Comparison of ENCODE assay signal across 17 cellular contexts in the genomic region with DNA sequence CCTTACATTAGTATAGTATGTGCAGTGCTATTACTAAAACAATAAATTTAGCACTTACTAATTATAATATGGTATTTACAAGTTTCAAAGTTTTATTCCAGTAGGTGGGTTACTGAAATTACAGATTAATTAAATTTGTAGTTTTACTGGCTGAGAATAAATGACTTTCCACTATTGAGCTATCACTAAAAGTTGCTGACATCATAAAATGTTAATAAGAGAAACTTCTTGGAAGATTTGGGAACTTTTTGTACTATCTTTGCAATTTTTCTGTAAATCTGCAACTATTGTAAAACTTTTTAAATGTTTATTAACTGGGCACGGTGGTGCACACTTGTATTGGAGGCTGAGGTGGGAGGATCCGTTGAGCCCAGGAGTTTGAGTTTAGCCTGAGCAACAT.
DNase-seq lines count a peak whose midpoint lies in the region; ATAC-seq, FAIRE-seq and TF ChIP-seq lines count a peak whose summit lies in the region.
"Had no signal": no experiment of that assay in that cellular context is flagged by ENCODE, and none has a peak within 500 bp of the region (broad histone marks: within the 10 kb centered on the region; RNA-seq: fewer than 3 reads in every experiment).

No MANE protein-coding gene starts in this region.

- TF ChIP-seq CTCF in A549 (IDR thresholded peaks at IDR 0.05): no peak
- TF ChIP-seq CTCF in IMR-90 (conservative IDR thresholded peaks at IDR 0.05; ENCODE audit: low read depth, low read length): no peak
- no peak for TF ChIP-seq CTCF in transverse colon (IDR thresholded peaks at IDR 0.05)

- H3K18ac ChIP-seq in IMR-90 (ENCODE audit: low read depth, low read length): no peak overlapping the region

- no peak overlapping the region for H3K27ac ChIP-seq in A549
- no peak overlapping the region for H3K27ac ChIP-seq in IMR-90 (ENCODE audit: insufficient read depth, low read length)
- H3K27ac ChIP-seq in small intestine (ENCODE audit: low read depth in 1 of 2, low read length in 1 of 2): no peak overlapping the region
- no peak overlapping the region for H3K27ac ChIP-seq in transverse colon
- H3K27ac ChIP-seq: BLaER1 treated with 17β-estradiol and CSF1 and Interleukin-3, amounts not matched to agents 10 nM and 100 nM; C4-2B had no signal

- intact Hi-C loops in IMR-90 (cut with micrococcal nuclease) (no loop called here), transverse colon (cut with DNase I; ENCODE audit: low total_unique reads) (no loop called here)

- H3K23ac ChIP-seq in IMR-90 (ENCODE audit: low read depth, low read length): no peak overlapping the region

- no peak overlapping the region for H2BK20ac ChIP-seq in IMR-90 (ENCODE audit: low read depth, low read length)

- 90% methylated on average over 2 of the region's 2 CpGs for WGBS in A549 (ENCODE audit: missing lambda C conversion rate)
- WGBS in IMR-90 (ENCODE audit: extremely low coverage in 2 of 2, insufficient read length in 1 of 2), 2 experiments: no CpG with 5 or more reads among the region's 2 CpGs
- 94 to 96% (median 95%) methylated on average over 2 of the region's 2 CpGs for WGBS in small intestine, 3 donors
- WGBS in transverse colon (ENCODE audit: low coverage in 1 of 2), 2 donors: 92% methylated on average over 2 of the region's 2 CpGs

- peaks cover 16% of the 10 kb centered on the region for H3K4me1 ChIP-seq in A549
- peaks cover 4% of the 10 kb centered on the region for H3K4me1 ChIP-seq in IMR-90 (ENCODE audit: control insufficient read depth, insufficient read depth, low read length)
- no peaks in the 10 kb centered on the region for H3K4me1 ChIP-seq in small intestine (ENCODE audit: control insufficient read depth in 2 of 2, insufficient read depth in 1 of 2, low read depth in 1 of 2, low read length in 1 of 2)
- H3K4me1 ChIP-seq in transverse colon: peaks cover 0 to 5% (median 2%) of the 10 kb centered on the region in 4 donors

- H3K56ac ChIP-seq in IMR-90 (ENCODE audit: extremely low read depth, insufficient read depth, low read length): no peak overlapping the region

- H3K4me2 ChIP-seq in A549: no peak overlapping the region
- no peak overlapping the region for H3K4me2 ChIP-seq in IMR-90 (ENCODE audit: low read depth, low read length)
- H3K4me2 ChIP-seq: BLaER1 treated with 17β-estradiol and CSF1 and Interleukin-3, amounts not matched to agents 10 nM and 100 nM had no signal

- no TSS peak for BruUV-seq in IMR-90 (replicated peaks; lab: Mats Ljungman, UMichigan)

- H3K14ac ChIP-seq in IMR-90 (replicated peaks; ENCODE audit: low read depth, low read length): no peak overlapping the region

- POLR2A ChIA-PET in A549 (lab: Yijun Ruan, JAX): no interaction called here
- POLR2A ChIA-PET in IMR-90 (lab: Charles Lee; ENCODE audit: unreplicated experiment): no interaction called here

- no peak for TF ChIP-seq RAD21 in A549 (conservative IDR thresholded peaks at IDR 0.05 in 1 of 2, IDR thresholded peaks at IDR 0.05 in 1 of 2)
- no peak for TF ChIP-seq RAD21 in IMR-90 (IDR thresholded peaks at IDR 0.05; ENCODE audit: low read length)

- no peaks in the 10 kb centered on the region; the same call in 1 of the 2 replicates for H4K20me1 ChIP-seq in IMR-90 (ENCODE audit: insufficient read depth, low read length)

- no peak for ATAC-seq in A549
- ATAC-seq in IMR-90 (ENCODE audit: low read depth): no peak
- ATAC-seq: CD8-positive, alpha-beta T cell had no signal

- H3K4ac ChIP-seq in IMR-90 (ENCODE audit: low read depth, low read length): no peak overlapping the region

- no peak overlapping the region for H2AK9ac ChIP-seq in IMR-90 (replicated peaks; ENCODE audit: low read depth, low read length, poor library complexity)

- H4K5ac ChIP-seq in IMR-90 (ENCODE audit: low read depth, low read length): no peak overlapping the region

- no peak overlapping the region for H3K9ac ChIP-seq in IMR-90 (ENCODE audit: low read depth, low read length)
- H3K9ac ChIP-seq: BLaER1 treated with 17β-estradiol and CSF1 and Interleukin-3, amounts not matched to agents 10 nM and 100 nM had no signal

- H2BK15ac ChIP-seq in IMR-90 (ENCODE audit: low read depth, low read length): no peak overlapping the region

- CTCF ChIA-PET in A549 (lab: Yijun Ruan, JAX): no interaction called here
- CTCF ChIA-PET in IMR-90 (lab: Yijun Ruan, JAX): no interaction called here

- in situ Hi-C loops in IMR-90 (cut with MboI; ENCODE audit: low sequenced_read_pairs): no loop called here
- in situ Hi-C loops in transverse colon (cut with MboI; ENCODE audit: low pct_ligation_motif_present in 1 of 4, low pct_unique_long_range_greater_than_20kb in 1 of 4, low sequenced_read_pairs in 3 of 4): no loop called here

- FAIRE-seq in A549 (lab: Jason Lieb, UNC) (no peak), small intestine (lab: Jason Lieb, UNC) (peak; percentile 36)
- FAIRE-seq: D721Med, GM12891 had no signal

- H2AK5ac ChIP-seq in IMR-90 (ENCODE audit: low read depth, low read length): no peak overlapping the region

- H4K8ac ChIP-seq in IMR-90 (ENCODE audit: low read depth in 2 of 2, low read length in 2 of 2): no peak overlapping the region

- dilution Hi-C loops in IMR-90 (cut with HindIII; ENCODE audit: low sequenced_read_pairs, unreplicated experiment): no loop called here

- H3K36me3 ChIP-seq in IMR-90 (ENCODE audit: control insufficient read depth, insufficient read depth, low read length) (no peaks in the 10 kb centered on the region), small intestine (ENCODE audit: control insufficient read depth in 2 of 2, insufficient read depth in 2 of 2, low read length in 2 of 2) (no peaks in the 10 kb centered on the region), transverse colon (no peaks in the 10 kb centered on the region)

- H3K9me3 ChIP-seq in A549 (no peaks in the 10 kb centered on the region), IMR-90 (ENCODE audit: control insufficient read depth, insufficient read depth, low read length) (no peaks in the 10 kb centered on the region), small intestine (ENCODE audit: control insufficient read depth, low read depth) (no peaks in the 10 kb centered on the region), transverse colon (no peaks in the 10 kb centered on the region)
- H3K9me3 ChIP-seq: Caco-2 had no signal

- DNase-seq in A549 (ENCODE audit: low read depth in 1 of 2, low spot score in 1 of 2) (no peak), IMR-90 (no peak), small intestine (no peak), transverse colon (no peak), cerebellar nuclear complex (lab: John Stamatoyannopoulos, UW) (no peak)
- DNase-seq: 8988T; AML-193; Caco-2; Calu3; CD4-positive, alpha-beta T cell; CD8-positive, alpha-beta T cell; DMS79 treated with DMSO at 0.1 percent for 48 hours; GF-D8 had no signal

- H3K79me1 ChIP-seq in IMR-90 (ENCODE audit: low read depth in 1 of 2, low read length in 2 of 2): 0 out of 4 replicates have a peak, but pooled peaks cover 0 to 3% of the 10 kb centered on the region in 2 experiments

- TF ChIP-seq POLR2A in A549 (IDR thresholded peaks at IDR 0.05; ENCODE audit: low read length): no peak
- TF ChIP-seq POLR2A in IMR-90 (IDR thresholded peaks at IDR 0.05; ENCODE audit: low read depth, low read length): no peak
- TF ChIP-seq POLR2A in transverse colon (IDR thresholded peaks at IDR 0.05): no peak

- no peak overlapping the region for H2BK5ac ChIP-seq in IMR-90 (ENCODE audit: low read depth, low read length, poor library complexity, severe bottlenecking)

- H3K27me3 ChIP-seq in IMR-90 (ENCODE audit: control insufficient read depth, insufficient read depth, low read length) (no peaks in the 10 kb centered on the region), small intestine (ENCODE audit: control insufficient read depth in 2 of 2, insufficient read depth in 2 of 2, low read length in 2 of 2) (no peaks in the 10 kb centered on the region), transverse colon (no peaks in the 10 kb centered on the region)
- H3K27me3 ChIP-seq: BLaER1 treated with 17β-estradiol and CSF1 and Interleukin-3, amounts not matched to agents 10 nM and 100 nM had no signal

- H3K4me3 ChIP-seq in A549: no peak overlapping the region
- H3K4me3 ChIP-seq in IMR-90 (ENCODE audit: insufficient read depth, low read depth, low read length): no peak overlapping the region
- no peak overlapping the region for H3K4me3 ChIP-seq in small intestine (ENCODE audit: low read depth in 1 of 2, low read length in 2 of 2)
- H3K4me3 ChIP-seq in transverse colon: no peak overlapping the region
- H3K4me3 ChIP-seq: BLaER1 treated with 17β-estradiol and CSF1 and Interleukin-3, amounts not matched to agents 10 nM and 100 nM had no signal

- H3K9me1 ChIP-seq in IMR-90 (ENCODE audit: insufficient read depth, low read length): no peaks in the 10 kb centered on the region

- H4K91ac ChIP-seq in IMR-90 (ENCODE audit: insufficient read depth, low read depth, low read length): no peak overlapping the region

- H2AFZ ChIP-seq in IMR-90 (replicated peaks; ENCODE audit: low read length, poor library complexity): no peak overlapping the region

- TF ChIP-seq EP300 in A549 (IDR thresholded peaks at IDR 0.05): no peak
- no peak for TF ChIP-seq EP300 in transverse colon (IDR thresholded peaks at IDR 0.05; ENCODE audit: low read depth)

- H2BK120ac ChIP-seq in IMR-90 (ENCODE audit: low read depth, low read length): no peak overlapping the region

TF ChIP-seq in A549, 52 proteins besides CTCF, POLR2A, EP300 and RAD21 (continues in another document):
- TF ChIP-seq, protein P1, sequence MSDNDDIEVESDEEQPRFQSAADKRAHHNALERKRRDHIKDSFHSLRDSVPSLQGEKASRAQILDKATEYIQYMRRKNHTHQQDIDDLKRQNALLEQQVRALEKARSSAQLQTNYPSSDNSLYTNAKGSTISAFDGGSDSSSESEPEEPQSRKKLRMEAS (IDR thresholded peaks at IDR 0.05): no peak
- TF ChIP-seq, protein P2, sequence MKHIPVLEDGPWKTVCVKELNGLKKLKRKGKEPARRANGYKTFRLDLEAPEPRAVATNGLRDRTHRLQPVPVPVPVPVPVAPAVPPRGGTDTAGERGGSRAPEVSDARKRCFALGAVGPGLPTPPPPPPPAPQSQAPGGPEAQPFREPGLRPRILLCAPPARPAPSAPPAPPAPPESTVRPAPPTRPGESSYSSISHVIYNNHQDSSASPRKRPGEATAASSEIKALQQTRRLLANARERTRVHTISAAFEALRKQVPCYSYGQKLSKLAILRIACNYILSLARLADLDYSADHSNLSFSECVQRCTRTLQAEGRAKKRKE (CRISPR knock-in tag; IDR thresholded peaks at IDR 0.05; ENCODE audit: low read depth): no peak

TF ChIP-seq in IMR-90, 13 proteins besides CTCF, POLR2A, EP300 and RAD21:
- peak; percentile 26; the same call in 1 of the 2 replicates for TF ChIP-seq MAFK (IDR thresholded peaks at IDR 0.05; ENCODE audit: low read depth, low read length)
- no peak for TF ChIP-seq NFE2L2 (IDR thresholded peaks at IDR 0.05; ENCODE audit: low read depth, low read length)
